34 cellular contexts compared by ENCODE assay signal in the genomic region with DNA sequence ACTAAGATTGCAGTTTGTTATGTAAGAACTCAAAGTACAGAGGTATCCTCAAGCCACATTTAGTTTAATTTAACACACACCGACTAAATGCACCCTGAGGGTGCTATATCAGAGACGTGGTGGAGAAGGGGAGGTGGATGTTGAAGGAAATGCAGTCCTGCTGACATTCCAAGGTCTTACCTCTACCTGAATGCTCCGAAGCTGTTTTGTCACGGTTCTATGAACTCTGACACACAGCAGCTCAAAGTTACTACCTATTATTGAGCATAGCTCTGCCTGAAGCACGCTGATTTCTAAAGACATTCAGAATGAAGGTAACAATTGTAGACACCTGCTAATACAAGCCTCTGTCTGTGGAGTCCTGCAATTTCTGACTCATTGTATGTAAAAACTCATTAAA. TPM values are rescaled to one million over a fixed set of nuclear protein-coding genes. Genes with fewer than 3 reads are reported as not detected.
"Had no signal": no experiment of that assay in that cellular context is flagged by ENCODE, and none has a peak within 500 bp of the region (broad histone marks: within the 10 kb centered on the region; RNA-seq: fewer than 3 reads in every experiment).

No MANE protein-coding gene starts in this region.

- H3K4me3 ChIP-seq: ascending aorta, cardiac muscle cell had no signal

- H3K27ac ChIP-seq: cardiac muscle cell, VCaP had no signal

- FAIRE-seq: bronchial epithelial cell, TTC549 had no signal

- H3K27me3 ChIP-seq: ascending aorta, cardiac muscle cell had no signal

- H3K9me3 ChIP-seq: ascending aorta had no signal

- H3K36me3 ChIP-seq: cardiac muscle cell had no signal

- DNase-seq: activated B cell treated with CpG ODN at 0.5 μM for 24 hours; activated CD4-positive, alpha-beta memory T cell treated with anti-CD3 and anti-CD28 coated beads for 36 hours; activated CD4-positive, alpha-beta T cell treated with anti-CD3 and anti-CD28 coated beads for 4 hours; activated CD4-positive, alpha-beta T cell treated with anti-CD3 and anti-CD28 coated beads, Interleukin-2, amount 50 U/mL, for 1 hour; activated CD4-positive, alpha-beta T cell treated with anti-CD3 and anti-CD28 coated beads, Interleukin-2, amount 50 U/mL, for 4 hours; activated CD4-positive, CD25-positive, alpha-beta regulatory T cell treated with anti-CD3 and anti-CD28 coated beads, Interleukin-2, amount 50 U/mL, for 72 hours; activated CD8-positive, alpha-beta memory T cell treated with anti-CD3 and anti-CD28 coated beads, Interleukin-2, amount 50 U/mL, for 4 hours; activated CD8-positive, alpha-beta T cell treated with anti-CD3 and anti-CD28 coated beads for 36 hours; activated effector memory CD4-positive, alpha-beta T cell treated with anti-CD3 and anti-CD28 coated beads, Interleukin-2, amount 50 U/mL, for 16 hours; activated naive CD4-positive, alpha-beta T cell treated with anti-CD3 and anti-CD28 coated beads, Interleukin-2, amount 10 ng/mL, durations not matched to agents 7 days and 5 days; activated naive CD4-positive, alpha-beta T cell treated with Interleukin-2 at 50 U/mL for 16 hours; activated naive CD8-positive, alpha-beta T cell treated with anti-CD3 and anti-CD28 coated beads, Interleukin-2, amount 10 ng/mL, durations not matched to agents 7 days and 5 days; activated naive CD8-positive, alpha-beta T cell treated with anti-CD3 and anti-CD28 coated beads, Interleukin-2, amount 50 U/mL, for 24 hours; activated T-cell treated with anti-CD3 and anti-CD28 coated beads for 4 hours; activated T-cell treated with anti-CD3 and anti-CD28 coated beads, Interleukin-2, amount 50 U/mL, for 1 hour; activated T-cell treated with anti-CD3 and anti-CD28 coated beads, Interleukin-2, amount 50 U/mL, for 4 hours; activated T-cell treated with anti-CD3 and anti-CD28 coated beads, Interleukin-2, amount 50 U/mL, for 72 hours; amygdala; anterior cingulate cortex; cerebellar nuclear complex; T-cell; T-helper 17 cell; T1000 had no signal

RNA-seq across cellular contexts. Expression of gene CC2D2A, which starts 6.7 kb away (rescaled TPM):
- total RNA-seq: activated B cell treated with CpG ODN at 0.5 μM for 24 hours; activated CD4-positive, alpha-beta memory T cell treated with anti-CD3 and anti-CD28 coated beads for 36 hours; activated CD4-positive, alpha-beta T cell treated with anti-CD3 and anti-CD28 coated beads, Interleukin-2, amount 10 ng/mL, durations not matched to agents 24 days and 14 days; activated CD8-positive, alpha-beta memory T cell treated with anti-CD3 and anti-CD28 coated beads for 36 hours; activated CD8-positive, alpha-beta T cell treated with anti-CD3 and anti-CD28 coated beads for 36 hours; activated naive CD8-positive, alpha-beta T cell treated with anti-CD3 and anti-CD28 coated beads, Interleukin-2, amount 10 ng/mL, durations not matched to agents 7 days and 5 days; activated T-cell treated with anti-CD3 and anti-CD28 coated beads, Interleukin-2, amount 50 U/mL, for 72 hours; activated T-helper 1 cell treated with anti-CD3 and anti-CD28 coated beads, Interleukin-12 subunit alpha, Interleukin-12 subunit beta, Interleukin-2, Interleukin-4 antibody, amounts not matched to agents 30 ng/mL and 10 ng/mL and 1 ng/mL, durations not matched to agents 14 hours and 24 hours and 36 hours; activated T-helper 17 cell treated with anti-CD3 and anti-CD28 coated beads, Interleukin-2, amount 50 U/mL, for 72 hours; T-helper 1 cell treated with Interleukin-12 subunit alpha and Interleukin-12 subunit beta and Interleukin-4 antibody, amounts not matched to agents 30 ng/mL and 1 ng/mL, for 36 hours; T-helper 2 cell treated with Interferon-gamma antibody and Interleukin-4, amounts not matched to agents 100 ng/mL and 5 ng/mL, for 36 hours had no signal

RNA-seq across cellular contexts. Expression of gene C1QTNF7, which starts 48.6 kb away (rescaled TPM):
- total RNA-seq: activated B cell treated with CpG ODN at 0.5 μM for 24 hours; activated CD4-positive, alpha-beta memory T cell treated with anti-CD3 and anti-CD28 coated beads for 36 hours; activated CD4-positive, alpha-beta T cell treated with anti-CD3 and anti-CD28 coated beads, Interleukin-2, amount 10 ng/mL, durations not matched to agents 24 days and 14 days; activated CD8-positive, alpha-beta T cell treated with anti-CD3 and anti-CD28 coated beads for 36 hours; activated naive CD8-positive, alpha-beta T cell treated with anti-CD3 and anti-CD28 coated beads, Interleukin-2, amount 10 ng/mL, durations not matched to agents 7 days and 5 days; activated T-cell treated with anti-CD3 and anti-CD28 coated beads, Interleukin-2, amount 50 U/mL, for 4 hours; activated T-cell treated with anti-CD3 and anti-CD28 coated beads, Interleukin-2, amount 50 U/mL, for 72 hours; activated T-helper 1 cell treated with anti-CD3 and anti-CD28 coated beads, Interleukin-12 subunit alpha, Interleukin-12 subunit beta, Interleukin-2, Interleukin-4 antibody, amounts not matched to agents 30 ng/mL and 10 ng/mL and 1 ng/mL, durations not matched to agents 14 hours and 24 hours and 36 hours; activated T-helper 17 cell treated with anti-CD3 and anti-CD28 coated beads, Interleukin-2, amount 50 U/mL, for 72 hours; bronchial epithelial cell; cardiac muscle cell; T-cell; T-helper 1 cell treated with Interleukin-12 subunit alpha and Interleukin-12 subunit beta and Interleukin-4 antibody, amounts not matched to agents 30 ng/mL and 1 ng/mL, for 36 hours; T-helper 17 cell; T-helper 2 cell treated with Interferon-gamma antibody and Interleukin-4, amounts not matched to agents 100 ng/mL and 5 ng/mL, for 36 hours had no signal
- polyA plus RNA-seq: cardiac muscle cell had no signal
